In the genomic region with DNA sequence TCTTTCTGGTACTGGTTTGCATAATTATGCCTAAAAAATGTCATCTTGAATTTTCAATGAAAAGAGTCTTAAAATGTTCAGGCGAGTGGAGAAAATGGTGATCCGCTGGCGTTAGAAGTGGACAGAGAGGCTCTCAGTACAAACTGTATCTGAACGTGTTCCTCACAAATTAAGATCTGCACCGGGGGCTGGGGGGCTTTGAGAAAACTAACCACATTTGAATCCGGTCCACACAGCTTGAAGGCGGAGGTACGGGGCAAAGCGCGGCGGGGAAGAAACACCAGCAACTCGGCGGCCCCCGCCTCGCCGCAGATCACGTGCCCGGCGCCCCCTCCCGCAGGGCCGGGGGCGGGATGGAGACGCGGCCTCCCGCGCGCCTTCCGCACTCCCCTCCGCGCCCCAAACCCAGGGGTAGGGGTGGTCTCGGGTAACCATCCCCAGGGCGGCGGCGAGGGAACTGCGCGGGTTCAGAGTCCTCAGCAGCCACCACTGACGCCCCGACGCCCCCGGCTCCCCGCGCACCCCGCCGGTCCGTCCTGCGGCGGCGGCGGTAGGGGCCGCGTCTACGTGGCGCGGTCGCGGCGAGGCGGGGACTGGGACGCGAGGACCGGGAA, we compare ENCODE assay signal across 7 cellular contexts. TPM values are rescaled to one million over a fixed set of nuclear protein-coding genes. Genes with fewer than 3 reads are reported as not detected.
A peak's percentile ranks its signal among the peaks of the same experiment; 100 is the strongest.
DNase-seq lines count a peak whose midpoint lies in the region; ATAC-seq and TF ChIP-seq lines count a peak whose summit lies in the region.

No MANE protein-coding gene starts in this region.

- TF ChIP-seq CTCF in Panc1 (IDR thresholded peaks at IDR 0.05) (no peak), heart left ventricle (IDR thresholded peaks at IDR 0.05) (no peak), progenitor cell of endocrine pancreas (IDR thresholded peaks at IDR 0.05; ENCODE audit: unreplicated experiment) (no peak)

- BruUV-seq in Panc1 (replicated peaks; lab: Mats Ljungman, UMichigan), result no TSS peak

- H3K4me3 ChIP-seq in Panc1 (ENCODE audit: low read depth in 2 of 2, low read length in 2 of 2) (peak overlapping the region; percentile 63 to 81), heart left ventricle (peak overlapping the region; percentile 69 to 100 (median 90))

- H3K4me1 ChIP-seq in Panc1 (ENCODE audit: control insufficient read depth, insufficient read depth, low read length) (peaks cover 34% of the 10 kb centered on the region), heart left ventricle (peaks cover 0 to 81% (median 28%) of the 10 kb centered on the region in 12 donors)

- ATAC-seq in GM18517 (IDR thresholded peaks at IDR 0.05; ENCODE audit: unreplicated experiment) (peak; percentile 25), HG02943 (IDR thresholded peaks at IDR 0.05; ENCODE audit: low read depth, unreplicated experiment) (peak; percentile 34), Panc1 (peak; percentile 56), heart left ventricle (peak in 3 of 4 donors; percentile 0 to 59 (median 59))

- H3K27ac Mint-ChIP-seq in activated naive CD4-positive, alpha-beta T cell treated with anti-CD3 and anti-CD28 coated beads, Interleukin-2, amount 50 U/mL, for 24 hours, result peak overlapping the region; percentile 92
- peak overlapping the region; percentile 94 for H3K27ac Mint-ChIP-seq in progenitor cell of endocrine pancreas

- H3K27me3 ChIP-seq in Panc1 (ENCODE audit: control insufficient read depth, insufficient read depth, low read length), result no peaks in the 10 kb centered on the region
- H3K27me3 ChIP-seq in heart left ventricle, result no peaks in the 10 kb centered on the region

- 1% methylated on average over 26 to 61 of the region's 61 CpGs for WGBS in heart left ventricle, 4 donors

- H3K27me3 Mint-ChIP-seq in activated naive CD4-positive, alpha-beta T cell treated with anti-CD3 and anti-CD28 coated beads, Interleukin-2, amount 50 U/mL, for 24 hours, result no peaks in the 10 kb centered on the region
- H3K27me3 Mint-ChIP-seq in progenitor cell of endocrine pancreas, result peaks cover 7% of the 10 kb centered on the region

- intact Hi-C loops in Panc1 (cut with micrococcal nuclease; ENCODE audit: unreplicated experiment), result loop anchor here (5.0 kb wide), 1 partner anchor 235 kb away; a partner anchor contains a TSS
- intact Hi-C loops in heart left ventricle (cut with DNase I), result loop anchor here in 7 of 10 donors (5.0 to 10.0 kb wide), 8 partner anchors 35 to 440 kb away; a partner anchor contains a TSS

- CTCF ChIA-PET in Panc1 (lab: Charles Lee), result no interaction called here

- peak overlapping the region; percentile 97 for H3K4me3 Mint-ChIP-seq in activated naive CD4-positive, alpha-beta T cell treated with anti-CD3 and anti-CD28 coated beads, Interleukin-2, amount 50 U/mL, for 24 hours
- peak overlapping the region; percentile 96 for H3K4me3 Mint-ChIP-seq in progenitor cell of endocrine pancreas (ENCODE audit: low read depth)

- TF ChIP-seq POLR2A in heart left ventricle (IDR thresholded peaks at IDR 0.05), result no peak

- DNase-seq in Panc1 (ENCODE audit: low read depth, low spot score) (no peak), heart left ventricle (peak; percentile 45 to 78 (median 52)), progenitor cell of endocrine pancreas (ENCODE audit: low spot score, unreplicated experiment) (peak; percentile 51), cortex of kidney (lab: John Stamatoyannopoulos, UW) (no peak)

- peak overlapping the region; percentile 83 for H3K27ac ChIP-seq in Panc1 (ENCODE audit: low read length)
- H3K27ac ChIP-seq in heart left ventricle, result peak overlapping the region; percentile 82 to 97 (median 94)

- POLR2A ChIA-PET in Panc1 (lab: Charles Lee), result no interaction called here

- peaks cover 77% of the 10 kb centered on the region for H3K4me1 Mint-ChIP-seq in activated naive CD4-positive, alpha-beta T cell treated with anti-CD3 and anti-CD28 coated beads, Interleukin-2, amount 50 U/mL, for 24 hours
- H3K4me1 Mint-ChIP-seq in progenitor cell of endocrine pancreas (ENCODE audit: low read depth), result peaks cover 16% of the 10 kb centered on the region

- no peaks in the 10 kb centered on the region for H3K36me3 ChIP-seq in Panc1 (ENCODE audit: control insufficient read depth, insufficient read depth, low read length)
- peaks cover 0 to 10% (median 0%) of the 10 kb centered on the region in 9 donors for H3K36me3 ChIP-seq in heart left ventricle

- H3K36me3 Mint-ChIP-seq in activated naive CD4-positive, alpha-beta T cell treated with anti-CD3 and anti-CD28 coated beads, Interleukin-2, amount 50 U/mL, for 24 hours, result peaks cover 10% of the 10 kb centered on the region
- H3K36me3 Mint-ChIP-seq in progenitor cell of endocrine pancreas (ENCODE audit: insufficient read depth), result peaks cover 15% of the 10 kb centered on the region

- H3K9me3 Mint-ChIP-seq in activated naive CD4-positive, alpha-beta T cell treated with anti-CD3 and anti-CD28 coated beads, Interleukin-2, amount 50 U/mL, for 24 hours, result no peaks in the 10 kb centered on the region
- H3K9me3 Mint-ChIP-seq in progenitor cell of endocrine pancreas (ENCODE audit: low read depth), result no peaks in the 10 kb centered on the region

- H3K9me3 ChIP-seq in Panc1 (ENCODE audit: control insufficient read depth, insufficient read depth, low read depth, low read length), result no peaks in the 10 kb centered on the region
- H3K9me3 ChIP-seq in heart left ventricle, result no peaks in the 10 kb centered on the region

- in situ Hi-C loops in Panc1 (cut with HindIII; ENCODE audit: low pct_unique_long_range_greater_than_20kb, low sequenced_read_pairs), result no loop called here

RNA-seq across cellular contexts. Expression of a gene that starts 0.5 kb away (rescaled TPM):
- total RNA-seq in Panc1 (2021; ENCODE audit: unreplicated experiment), result 38.3 TPM
- polyA plus RNA-seq in Panc1 (2012; ENCODE audit: insufficient read length), result 18.8 TPM
- total RNA-seq in heart left ventricle, result 10 to 100 TPM in 6 of 9 donors, 1 to 10 TPM in 3; 6.1 to 21.6 (median 10.9) TPM
- 10 to 100 TPM in 1 of 2 donors, 1 to 10 TPM in 1; 1.9 to 12.8 TPM for polyA plus RNA-seq in heart left ventricle
- 22.8 and 25.9 TPM in 2 replicates for total RNA-seq in progenitor cell of endocrine pancreas

Comparison
In these comparisons a context has a peak if more than half of its experiments do, and no peak if none do; other contexts are left out.
1. DNase-seq: peak in heart left ventricle (5 of 5) and progenitor cell of endocrine pancreas (single experiment); none in Panc1 (single experiment) and cortex of kidney (single experiment).
2. Peak in every context shown above with its lines, with median percentiles within 50 percentile points of each other: ATAC-seq.